7 cellular contexts compared by ENCODE assay signal in genomic region chr19:3146677-3147100, GRCh38. TPM values are rescaled to one million over a fixed set of nuclear protein-coding genes. Genes with fewer than 3 reads are reported as not detected.
DNase-seq lines count a peak whose midpoint lies in the region; ATAC-seq, FAIRE-seq and TF ChIP-seq lines count a peak whose summit lies in the region.

No MANE protein-coding gene starts in this region.

- H3K9me3 Mint-ChIP-seq in activated CD8-positive, alpha-beta T cell treated with anti-CD3 and anti-CD28 coated beads for 36 hours, result no peaks in the 10 kb centered on the region

- no peak overlapping the region for H3K4me3 Mint-ChIP-seq in activated CD8-positive, alpha-beta T cell treated with anti-CD3 and anti-CD28 coated beads for 36 hours

- TF ChIP-seq RAD21 in Ishikawa (IDR thresholded peaks at IDR 0.05; ENCODE audit: low read depth), result no peak

- CTCF ChIA-PET in activated CD8-positive, alpha-beta T cell treated with anti-CD3 and anti-CD28 coated beads for 36 hours (lab: Charles Lee), result interaction anchor here (0.7 to 2.5 kb wide), 14 partner anchors 9 to 169 kb away, joined by 3 to 25 read pairs (median 5); partner anchors contain the start of gene GNA15

- H3K4me3 ChIP-seq in epithelial cell of esophagus (ENCODE audit: low read length), result no peak overlapping the region

- no peaks in the 10 kb centered on the region for H3K27me3 Mint-ChIP-seq in activated CD8-positive, alpha-beta T cell treated with anti-CD3 and anti-CD28 coated beads for 36 hours

- FAIRE-seq in urothelium cell line (lab: Jason Lieb, UNC), result no peak

- H3K27ac Mint-ChIP-seq in activated CD8-positive, alpha-beta T cell treated with anti-CD3 and anti-CD28 coated beads for 36 hours, result no peak overlapping the region

- POLR2A ChIA-PET in activated CD8-positive, alpha-beta T cell treated with anti-CD3 and anti-CD28 coated beads for 36 hours (lab: Charles Lee), result no interaction called here

- ATAC-seq in activated CD8-positive, alpha-beta T cell treated with anti-CD3 and anti-CD28 coated beads for 36 hours, result peak; percentile 61

- intact Hi-C loops in activated CD8-positive, alpha-beta T cell treated with anti-CD3 and anti-CD28 coated beads for 36 hours (cut with micrococcal nuclease), result no loop called here

- peaks cover 19% of the 10 kb centered on the region for H3K4me1 Mint-ChIP-seq in activated CD8-positive, alpha-beta T cell treated with anti-CD3 and anti-CD28 coated beads for 36 hours (ENCODE audit: low read depth)

- peak; percentile 73 for DNase-seq in activated CD8-positive, alpha-beta T cell treated with anti-CD3 and anti-CD28 coated beads for 36 hours
- DNase-seq in epithelial cell of esophagus (ENCODE audit: low read depth) (no peak), NCI-H1048 (lab: John Stamatoyannopoulos, UW) (no peak), urothelium cell line (ENCODE audit: low spot score) (no peak), KG1 (lab: John Stamatoyannopoulos, UW) (no peak)
- peak; percentile 48 to 76 (median 65) for DNase-seq in stimulated activated CD4-positive, alpha-beta T cell treated with anti-CD3 and anti-CD28 coated beads, Interleukin-12 subunit alpha, Interleukin-12 subunit beta, amount 100 ng/mL, for 48 hours (ENCODE audit: low read depth in 2 of 3, low spot score in 1 of 3)

- H3K36me3 Mint-ChIP-seq in activated CD8-positive, alpha-beta T cell treated with anti-CD3 and anti-CD28 coated beads for 36 hours (ENCODE audit: low read depth), result peaks cover 6% of the 10 kb centered on the region

- no peak for TF ChIP-seq EP300 in Ishikawa (IDR thresholded peaks at IDR 0.05; ENCODE audit: borderline replicate concordance)

- peak; percentile 98 for TF ChIP-seq CTCF in activated CD8-positive, alpha-beta T cell treated with anti-CD3 and anti-CD28 coated beads for 36 hours (IDR thresholded peaks at IDR 0.05)
- TF ChIP-seq CTCF in epithelial cell of esophagus (IDR thresholded peaks at IDR 0.05; ENCODE audit: insufficient read depth, low read depth, low read length, missing control alignments), result peak; percentile 84

TF ChIP-seq in Ishikawa, 13 proteins besides CTCF, POLR2A, EP300 and RAD21:
- TF ChIP-seq ZBTB7A (IDR thresholded peaks at IDR 0.05; ENCODE audit: low read depth), result 0 out of 2 replicates have a peak, but pooled peaks have one; percentile 40
- no peak for TF ChIP-seq REST (IDR thresholded peaks at IDR 0.05; ENCODE audit: low read depth)

RNA-seq across cellular contexts. Expression of gene GNA15, which starts 10.9 kb away (rescaled TPM):
- 10 to 100 TPM; 44.1 to 45.5 TPM for total RNA-seq in activated CD8-positive, alpha-beta T cell treated with anti-CD3 and anti-CD28 coated beads for 36 hours

RNA-seq across cellular contexts. Expression of gene S1PR4, which starts 31.9 kb away (rescaled TPM):
- 10 to 100 TPM; 48.5 to 51.9 TPM for total RNA-seq in activated CD8-positive, alpha-beta T cell treated with anti-CD3 and anti-CD28 coated beads for 36 hours

RNA-seq across cellular contexts. Expression of gene NCLN, which starts 39.0 kb away (rescaled TPM):
- total RNA-seq in activated CD8-positive, alpha-beta T cell treated with anti-CD3 and anti-CD28 coated beads for 36 hours, result 10 to 100 TPM; 55.9 to 56.8 TPM

RNA-seq across cellular contexts. Expression of gene GNA11, which starts 52.5 kb away (rescaled TPM):
- 1 to 10 TPM; 5.2 to 5.4 TPM for total RNA-seq in activated CD8-positive, alpha-beta T cell treated with anti-CD3 and anti-CD28 coated beads for 36 hours

Comparison
In these comparisons a context has a peak if more than half of its experiments do, and no peak if none do; other contexts are left out.
1. DNase-seq: peak in activated CD8-positive, alpha-beta T cell treated with anti-CD3 and anti-CD28 coated beads for 36 hours (single experiment) and stimulated activated CD4-positive, alpha-beta T cell treated with anti-CD3 and anti-CD28 coated beads, Interleukin-12 subunit alpha, Interleukin-12 subunit beta, amount 100 ng/mL, for 48 hours (3 of 3); none in epithelial cell of esophagus (single experiment), NCI-H1048 (single experiment), urothelium cell line (single experiment) and KG1 (single experiment).